In the genomic region with DNA sequence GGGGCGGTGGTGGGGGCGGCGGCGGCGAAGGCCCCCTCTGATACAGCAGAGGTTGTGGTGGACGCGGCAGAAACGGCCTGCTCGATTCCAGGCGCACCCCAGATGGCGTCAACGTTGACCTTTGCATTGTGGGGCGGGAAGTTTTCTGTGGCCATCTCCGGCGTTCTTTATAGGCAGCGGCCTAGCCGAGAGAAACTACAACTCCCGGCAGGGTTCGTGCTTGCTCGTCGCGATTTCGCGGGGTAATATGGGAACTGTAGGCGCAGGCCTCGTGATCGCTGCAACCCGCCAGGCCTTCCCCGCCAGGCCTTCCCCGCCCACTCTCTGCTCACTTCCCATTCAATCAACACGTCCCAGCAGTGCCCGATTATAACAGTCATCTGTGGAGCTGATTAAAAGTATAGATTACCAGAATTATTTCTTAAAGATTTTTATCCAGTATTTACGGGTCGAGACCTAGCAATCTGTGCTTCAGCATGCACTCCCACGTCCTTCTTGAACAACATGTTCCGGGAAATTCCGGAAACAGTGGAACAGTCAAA, we compare ENCODE assay signal across 8 cellular contexts. TPM values are rescaled to one million over a fixed set of nuclear protein-coding genes. Genes with fewer than 3 reads are reported as not detected.
DNase-seq lines count a peak whose midpoint lies in the region; ATAC-seq and TF ChIP-seq lines count a peak whose summit lies in the region.

A gene (minus strand): TSS at position 74 of the 542 bp plus-strand sequence. CDS start 214 bp downstream, outside the sequence.

- peak within 1 kb of the TSS; percentile 83 to 95 (median 93) for H3K27ac Mint-ChIP-seq in immature natural killer cell

- H3K4me3 Mint-ChIP-seq in immature natural killer cell: peak within 1 kb of the TSS; percentile 91 to 96 (median 94)

- TF ChIP-seq CTCF in AG09309 (IDR thresholded peaks at IDR 0.05; ENCODE audit: control insufficient read depth, insufficient read depth, low read depth, low read length, missing control alignments): no peak

- peaks cover 30 to 37% of the 10 kb centered on the region in 2 donors for H3K4me1 Mint-ChIP-seq in immature natural killer cell

- DNase-seq in AG09309 (ENCODE audit: low read depth) (peak; percentile 91), NCI-H446 (lab: John Stamatoyannopoulos, UW) (peak; percentile 91 to 96), immature natural killer cell (peak; percentile 92 to 95 (median 92)), smooth muscle cell of the brain vasculature (ENCODE audit: low read depth, low spot score) (peak; percentile 94)
- DNase-seq in activated CD4-positive, CD25-positive, alpha-beta regulatory T cell treated with anti-CD3 and anti-CD28 coated beads, Interleukin-2, amount 50 U/mL, for 16 hours (ENCODE audit: low read depth, low spot score): peak; percentile 91
- peak; percentile 93 for DNase-seq in central memory CD4-positive, alpha-beta T cell

- ATAC-seq in GM19025 (IDR thresholded peaks at IDR 0.05; ENCODE audit: low read depth, unreplicated experiment) (peak; percentile 86), HG03354 (IDR thresholded peaks at IDR 0.05; ENCODE audit: poor library complexity, severe bottlenecking, unreplicated experiment) (peak; percentile 94)

- H3K36me3 Mint-ChIP-seq in immature natural killer cell: peaks cover 0 to 5% (median 0%) of the 10 kb centered on the region in 3 donors

- H3K27me3 Mint-ChIP-seq in immature natural killer cell (ENCODE audit: low read depth in 3 of 3): peaks cover 0 to 2% (median 2%) of the 10 kb centered on the region in 3 donors

- H3K4me3 ChIP-seq in AG09309 (ENCODE audit: control insufficient read depth, low read depth, low read length): peak within 1 kb of the TSS; percentile 80

- H3K9me3 Mint-ChIP-seq in immature natural killer cell: no peaks in the 10 kb centered on the region

RNA-seq across cellular contexts. Expression of the gene that starts here (rescaled TPM):
- polyA plus RNA-seq in immature natural killer cell: 10 to 100 TPM in 1 of 3 donors, 1 to 10 TPM in 2; 4.0 to 12.1 (median 7.3) TPM

Comparison
In these comparisons a context has a peak if more than half of its experiments do, and no peak if none do; other contexts are left out.
1. Peak in every context shown above with its lines: DNase-seq, ATAC-seq and H3K4me3 ChIP-seq.